ENCODE assay signal across 15 cellular contexts in genomic region chr4:14445882-14446281, GRCh38.
DNase-seq lines count a peak whose midpoint lies in the region; ATAC-seq, FAIRE-seq and TF ChIP-seq lines count a peak whose summit lies in the region.
"Had no signal": no experiment of that assay in that cellular context is flagged by ENCODE, and none has a peak within 500 bp of the region (broad histone marks: within the 10 kb centered on the region; RNA-seq: fewer than 3 reads in every experiment).

No MANE protein-coding gene starts in this region.

- DNase-seq in astrocyte (ENCODE audit: low read depth), result no peak
- no peak for DNase-seq in esophagus squamous epithelium (lab: John Stamatoyannopoulos, UW)
- no peak for DNase-seq in suprapubic skin (ENCODE audit: low spot score in 2 of 2)
- DNase-seq in ACHN, result no peak
- DNase-seq in CD8-positive, alpha-beta T cell, result no peak
- DNase-seq: C1 segment of cervical spinal cord, DMS153, NCI-H1092, NCI-H774, SHP77 treated with DMSO at 0.1 percent for 48 hours had no signal

- H3K4me1 ChIP-seq in Loucy (ENCODE audit: insufficient read depth, low read length, poor library complexity, severe bottlenecking) (peaks cover 9% of the 10 kb centered on the region), astrocyte (ENCODE audit: insufficient read depth, low read length) (no peaks in the 10 kb centered on the region), esophagus squamous epithelium (peaks cover 0 to 23% (median 9%) of the 10 kb centered on the region in 3 donors), suprapubic skin (peaks cover 19% of the 10 kb centered on the region)
- H3K4me1 ChIP-seq in CD8-positive, alpha-beta T cell (ENCODE audit: insufficient read depth, low read length), result no peaks in the 10 kb centered on the region

- no peaks in the 10 kb centered on the region for H3K9me2 ChIP-seq in Loucy (replicated peaks; ENCODE audit: low read depth, low read length)

- no peak for ATAC-seq in HG02840 (IDR thresholded peaks at IDR 0.05; ENCODE audit: low FRiP score, unreplicated experiment)
- ATAC-seq in CD8-positive, alpha-beta T cell, result no peak
- ATAC-seq: Panc1 had no signal

- POLR2A ChIA-PET in CD8-positive, alpha-beta T cell (lab: Charles Lee), result no interaction called here

- H4K20me1 ChIP-seq in Loucy (ENCODE audit: insufficient read depth, low read length, poor library complexity, severe bottlenecking) (no peaks in the 10 kb centered on the region), astrocyte (ENCODE audit: insufficient read depth, low read length) (no peaks in the 10 kb centered on the region)

- H3K27ac ChIP-seq in astrocyte (ENCODE audit: low read depth, low read length), result no peak overlapping the region
- H3K27ac ChIP-seq in esophagus squamous epithelium, result peak overlapping the region; percentile 39 to 89 (median 68)
- peak overlapping the region; percentile 84 for H3K27ac ChIP-seq in suprapubic skin
- no peak overlapping the region for H3K27ac ChIP-seq in CD8-positive, alpha-beta T cell (ENCODE audit: low read depth, low read length)

- H3K4me3 Mint-ChIP-seq in astrocyte (ENCODE audit: unreplicated experiment), result no peak overlapping the region
- H3K4me3 Mint-ChIP-seq in CD8-positive, alpha-beta T cell, result no peak overlapping the region
- H3K4me3 Mint-ChIP-seq: IgD-negative memory B cell had no signal

- H3K27ac Mint-ChIP-seq in astrocyte (ENCODE audit: unreplicated experiment), result no peak overlapping the region
- H3K27ac Mint-ChIP-seq in CD8-positive, alpha-beta T cell, result no peak overlapping the region
- H3K27ac Mint-ChIP-seq: IgD-negative memory B cell had no signal

- peaks cover 2% of the 10 kb centered on the region for H3K27me3 Mint-ChIP-seq in astrocyte (ENCODE audit: low read depth, unreplicated experiment)
- no peaks in the 10 kb centered on the region for H3K27me3 Mint-ChIP-seq in CD8-positive, alpha-beta T cell (ENCODE audit: low read depth)

- H3K27me3 ChIP-seq in Loucy (ENCODE audit: insufficient read depth, low read length, poor library complexity, severe bottlenecking) (no peaks in the 10 kb centered on the region), astrocyte (ENCODE audit: insufficient read depth, low read length) (no peaks in the 10 kb centered on the region), esophagus squamous epithelium (no peaks in the 10 kb centered on the region), suprapubic skin (no peaks in the 10 kb centered on the region)
- H3K27me3 ChIP-seq in CD8-positive, alpha-beta T cell (ENCODE audit: insufficient read depth, low read length), result no peaks in the 10 kb centered on the region

- CTCF ChIA-PET in CD8-positive, alpha-beta T cell (lab: Charles Lee), result no interaction called here

- in situ Hi-C loops in ACHN (cut with HindIII; ENCODE audit: low pct_ligation_motif_present, low pct_unique_long_range_greater_than_20kb, low sequenced_read_pairs), result no loop called here

- peaks cover 3% of the 10 kb centered on the region for H3K9me3 Mint-ChIP-seq in astrocyte (ENCODE audit: unreplicated experiment)
- no peaks in the 10 kb centered on the region for H3K9me3 Mint-ChIP-seq in CD8-positive, alpha-beta T cell
- H3K9me3 Mint-ChIP-seq: IgD-negative memory B cell had no signal

- no peaks in the 10 kb centered on the region for H3K36me3 Mint-ChIP-seq in astrocyte (ENCODE audit: low read depth, unreplicated experiment)
- no peaks in the 10 kb centered on the region for H3K36me3 Mint-ChIP-seq in CD8-positive, alpha-beta T cell
- H3K36me3 Mint-ChIP-seq: IgD-negative memory B cell had no signal

- TF ChIP-seq POLR2A in esophagus squamous epithelium (IDR thresholded peaks at IDR 0.05) (no peak), suprapubic skin (IDR thresholded peaks at IDR 0.05) (no peak)

- TF ChIP-seq EP300 in suprapubic skin (IDR thresholded peaks at IDR 0.05), result no peak

- H3F3A ChIP-seq in Loucy (ENCODE audit: low read depth), result no peaks in the 10 kb centered on the region

- no peak for TF ChIP-seq CTCF in Loucy (conservative IDR thresholded peaks at IDR 0.05; ENCODE audit: low read length)
- no peak for TF ChIP-seq CTCF in astrocyte (IDR thresholded peaks at IDR 0.05; ENCODE audit: insufficient read depth, low read depth, low read length)
- no peak for TF ChIP-seq CTCF in esophagus squamous epithelium (IDR thresholded peaks at IDR 0.05)
- TF ChIP-seq CTCF in suprapubic skin (IDR thresholded peaks at IDR 0.05), result no peak
- no peak for TF ChIP-seq CTCF in CD8-positive, alpha-beta T cell (IDR thresholded peaks at IDR 0.05)

- no peak overlapping the region for H3K9ac ChIP-seq in Loucy (ENCODE audit: low read depth, low read length, poor library complexity, severe bottlenecking)
- H3K9ac ChIP-seq in astrocyte (ENCODE audit: low read length), result no peak overlapping the region

- H3K4me1 Mint-ChIP-seq in astrocyte (ENCODE audit: low read depth, unreplicated experiment), result peaks cover 12% of the 10 kb centered on the region
- no peaks in the 10 kb centered on the region for H3K4me1 Mint-ChIP-seq in CD8-positive, alpha-beta T cell (ENCODE audit: low read depth)

- H3K36me3 ChIP-seq in Loucy (ENCODE audit: insufficient read depth, low read length) (no peaks in the 10 kb centered on the region), astrocyte (ENCODE audit: insufficient read depth, low read length) (no peaks in the 10 kb centered on the region), esophagus squamous epithelium (no peaks in the 10 kb centered on the region), suprapubic skin (no peaks in the 10 kb centered on the region)
- no peaks in the 10 kb centered on the region for H3K36me3 ChIP-seq in CD8-positive, alpha-beta T cell (ENCODE audit: insufficient read depth, low read length)

- H3K4me3 ChIP-seq in Loucy (ENCODE audit: low read length, poor library complexity, severe bottlenecking) (peak overlapping the region; percentile 13), astrocyte (ENCODE audit: insufficient read depth, low read depth, low read length) (no peak overlapping the region), esophagus squamous epithelium (no peak overlapping the region), suprapubic skin (no peak overlapping the region)
- no peak overlapping the region for H3K4me3 ChIP-seq in CD8-positive, alpha-beta T cell (ENCODE audit: low read depth, low read length)

- no peak for FAIRE-seq in astrocyte (lab: Jason Lieb, UNC)
- FAIRE-seq: H54 had no signal

- H2AFZ ChIP-seq in Loucy (ENCODE audit: low read length) (no peak overlapping the region), astrocyte (ENCODE audit: low read depth, low read length) (no peak overlapping the region)

- 30 to 59% methylated on average over 2 of the region's 2 CpGs for WGBS in esophagus squamous epithelium, 2 donors
- WGBS in suprapubic skin, result 44% methylated on average over 2 of the region's 2 CpGs

- H3K9me3 ChIP-seq in Loucy (ENCODE audit: insufficient read depth, low read depth, low read length) (no peaks in the 10 kb centered on the region), astrocyte (ENCODE audit: insufficient read depth, low read depth, low read length) (no peaks in the 10 kb centered on the region), esophagus squamous epithelium (no peaks in the 10 kb centered on the region), suprapubic skin (no peaks in the 10 kb centered on the region)
- H3K9me3 ChIP-seq in CD8-positive, alpha-beta T cell (ENCODE audit: low read length), result no peaks in the 10 kb centered on the region

- intact Hi-C loops in esophagus squamous epithelium (cut with DNase I), result no loop called here
- intact Hi-C loops in CD8-positive, alpha-beta T cell (cut with DNase I, micrococcal nuclease), result no loop called here

- H3K4me2 ChIP-seq in Loucy (ENCODE audit: low read depth, low read length, poor library complexity, severe bottlenecking) (peak overlapping the region; percentile 34), astrocyte (ENCODE audit: low read length) (peak overlapping the region; percentile 12)

- no peaks in the 10 kb centered on the region for H3K79me2 ChIP-seq in Loucy (ENCODE audit: insufficient read depth, low read length)
- no peaks in the 10 kb centered on the region for H3K79me2 ChIP-seq in astrocyte (ENCODE audit: insufficient read depth, low read length)

Comparison
In these comparisons a context has a peak if more than half of its experiments do, and no peak if none do; other contexts are left out.
1. H3K27ac ChIP-seq: peak in esophagus squamous epithelium (4 of 4) and suprapubic skin (single experiment); none in astrocyte (single experiment) and CD8-positive, alpha-beta T cell (single experiment).